In genomic region chr4:48718818-48719465, GRCh38 we compare ENCODE assay signal across 24 cellular contexts.
"Had no signal": no experiment of that assay in that cellular context is flagged by ENCODE, and none has a peak within 500 bp of the region (broad histone marks: within the 10 kb centered on the region; RNA-seq: fewer than 3 reads in every experiment).

No MANE protein-coding gene starts in this region.

- DNase-seq: activated B cell treated with CpG ODN at 0.5 μM for 24 hours; activated CD4-positive, alpha-beta T cell treated with anti-CD3 and anti-CD28 coated beads for 1 hour; activated CD4-positive, alpha-beta T cell treated with anti-CD3 and anti-CD28 coated beads, Interleukin-2, amount 10 ng/mL, durations not matched to agents 24 days and 14 days; activated CD4-positive, alpha-beta T cell treated with anti-CD3 and anti-CD28 coated beads, Interleukin-2, amount 50 U/mL, for 48 hours; activated CD8-positive, alpha-beta memory T cell treated with anti-CD3 and anti-CD28 coated beads for 24 hours; activated gamma-delta T cell treated with Interleukin-2 at 50 U/mL for 16 hours; activated naive CD4-positive, alpha-beta T cell treated with anti-CD3 and anti-CD28 coated beads, Interleukin-2, amount 10 ng/mL, durations not matched to agents 7 days and 5 days; activated naive CD8-positive, alpha-beta T cell treated with anti-CD3 and anti-CD28 coated beads, Interleukin-2, amount 10 ng/mL, durations not matched to agents 7 days and 5 days; activated T-cell treated with anti-CD3 and anti-CD28 coated beads, Interleukin-2, amount 50 U/mL, for 4 hours; amniotic stem cell; body of pancreas; central memory CD4-positive, alpha-beta T cell; Kasumi-1; KBM-7; NCI-H1105 treated with DMSO at 0.1 percent for 48 hours; NCI-H1436 treated with DMSO at 0.1 percent for 48 hours; NCI-H187; NCI-H2081; NCI-H524; PC-9; SHP77 treated with DMSO at 0.1 percent for 48 hours had no signal

- FAIRE-seq: bronchial epithelial cell had no signal

- ATAC-seq: activated T-cell treated with anti-CD3 and anti-CD28 coated beads, Interleukin-2, amount 50 U/mL, for 4 hours; body of pancreas had no signal

- H3K27ac Mint-ChIP-seq: activated B cell treated with CpG ODN at 0.5 μM for 24 hours; activated CD4-positive, alpha-beta T cell treated with anti-CD3 and anti-CD28 coated beads, Interleukin-2, amount 10 ng/mL, durations not matched to agents 24 days and 14 days; activated naive CD4-positive, alpha-beta T cell treated with anti-CD3 and anti-CD28 coated beads, Interleukin-2, amount 10 ng/mL, durations not matched to agents 7 days and 5 days; activated naive CD8-positive, alpha-beta T cell treated with anti-CD3 and anti-CD28 coated beads, Interleukin-2, amount 10 ng/mL, durations not matched to agents 7 days and 5 days; activated T-helper 2 cell treated with anti-CD3 and anti-CD28 coated beads, Interferon-gamma antibody, Interleukin-2, Interleukin-4, amounts not matched to agents 10 μg/mL and 5 μg/mL and 100 μg/mL, durations not matched to agents 14 hours and 24 hours and 36 hours; T-helper 1 cell treated with Interleukin-12 subunit alpha and Interleukin-12 subunit beta and Interleukin-4 antibody, amounts not matched to agents 30 μg/mL and 1 μg/mL, for 36 hours had no signal

- H3K27me3 Mint-ChIP-seq: activated B cell treated with CpG ODN at 0.5 μM for 24 hours; activated CD4-positive, alpha-beta T cell treated with anti-CD3 and anti-CD28 coated beads, Interleukin-2, amount 10 ng/mL, durations not matched to agents 24 days and 14 days; activated naive CD4-positive, alpha-beta T cell treated with anti-CD3 and anti-CD28 coated beads, Interleukin-2, amount 10 ng/mL, durations not matched to agents 7 days and 5 days; activated naive CD8-positive, alpha-beta T cell treated with anti-CD3 and anti-CD28 coated beads, Interleukin-2, amount 10 ng/mL, durations not matched to agents 7 days and 5 days had no signal

- H3K4me3 Mint-ChIP-seq: activated B cell treated with CpG ODN at 0.5 μM for 24 hours; activated CD4-positive, alpha-beta T cell treated with anti-CD3 and anti-CD28 coated beads, Interleukin-2, amount 10 ng/mL, durations not matched to agents 24 days and 14 days; activated naive CD4-positive, alpha-beta T cell treated with anti-CD3 and anti-CD28 coated beads, Interleukin-2, amount 10 ng/mL, durations not matched to agents 7 days and 5 days; activated naive CD8-positive, alpha-beta T cell treated with anti-CD3 and anti-CD28 coated beads, Interleukin-2, amount 10 ng/mL, durations not matched to agents 7 days and 5 days; activated T-cell treated with anti-CD3 and anti-CD28 coated beads, Interleukin-2, amount 50 U/mL, for 4 hours; T-helper 1 cell treated with Interleukin-12 subunit alpha and Interleukin-12 subunit beta and Interleukin-4 antibody, amounts not matched to agents 30 μg/mL and 1 μg/mL, for 36 hours had no signal

- H3K9me3 Mint-ChIP-seq: activated T-cell treated with anti-CD3 and anti-CD28 coated beads, Interleukin-2, amount 50 U/mL, for 4 hours had no signal
